In genomic region chr12:14769837-14770494, GRCh38 we compare ENCODE assay signal across 1 cellular context.
TF ChIP-seq lines count a peak whose summit lies in the region.

No MANE protein-coding gene starts in this region.

TF ChIP-seq in HepG2, 621 proteins besides CTCF, POLR2A, EP300 and RAD21 (continued from another document):
- TF ChIP-seq, protein P1, sequence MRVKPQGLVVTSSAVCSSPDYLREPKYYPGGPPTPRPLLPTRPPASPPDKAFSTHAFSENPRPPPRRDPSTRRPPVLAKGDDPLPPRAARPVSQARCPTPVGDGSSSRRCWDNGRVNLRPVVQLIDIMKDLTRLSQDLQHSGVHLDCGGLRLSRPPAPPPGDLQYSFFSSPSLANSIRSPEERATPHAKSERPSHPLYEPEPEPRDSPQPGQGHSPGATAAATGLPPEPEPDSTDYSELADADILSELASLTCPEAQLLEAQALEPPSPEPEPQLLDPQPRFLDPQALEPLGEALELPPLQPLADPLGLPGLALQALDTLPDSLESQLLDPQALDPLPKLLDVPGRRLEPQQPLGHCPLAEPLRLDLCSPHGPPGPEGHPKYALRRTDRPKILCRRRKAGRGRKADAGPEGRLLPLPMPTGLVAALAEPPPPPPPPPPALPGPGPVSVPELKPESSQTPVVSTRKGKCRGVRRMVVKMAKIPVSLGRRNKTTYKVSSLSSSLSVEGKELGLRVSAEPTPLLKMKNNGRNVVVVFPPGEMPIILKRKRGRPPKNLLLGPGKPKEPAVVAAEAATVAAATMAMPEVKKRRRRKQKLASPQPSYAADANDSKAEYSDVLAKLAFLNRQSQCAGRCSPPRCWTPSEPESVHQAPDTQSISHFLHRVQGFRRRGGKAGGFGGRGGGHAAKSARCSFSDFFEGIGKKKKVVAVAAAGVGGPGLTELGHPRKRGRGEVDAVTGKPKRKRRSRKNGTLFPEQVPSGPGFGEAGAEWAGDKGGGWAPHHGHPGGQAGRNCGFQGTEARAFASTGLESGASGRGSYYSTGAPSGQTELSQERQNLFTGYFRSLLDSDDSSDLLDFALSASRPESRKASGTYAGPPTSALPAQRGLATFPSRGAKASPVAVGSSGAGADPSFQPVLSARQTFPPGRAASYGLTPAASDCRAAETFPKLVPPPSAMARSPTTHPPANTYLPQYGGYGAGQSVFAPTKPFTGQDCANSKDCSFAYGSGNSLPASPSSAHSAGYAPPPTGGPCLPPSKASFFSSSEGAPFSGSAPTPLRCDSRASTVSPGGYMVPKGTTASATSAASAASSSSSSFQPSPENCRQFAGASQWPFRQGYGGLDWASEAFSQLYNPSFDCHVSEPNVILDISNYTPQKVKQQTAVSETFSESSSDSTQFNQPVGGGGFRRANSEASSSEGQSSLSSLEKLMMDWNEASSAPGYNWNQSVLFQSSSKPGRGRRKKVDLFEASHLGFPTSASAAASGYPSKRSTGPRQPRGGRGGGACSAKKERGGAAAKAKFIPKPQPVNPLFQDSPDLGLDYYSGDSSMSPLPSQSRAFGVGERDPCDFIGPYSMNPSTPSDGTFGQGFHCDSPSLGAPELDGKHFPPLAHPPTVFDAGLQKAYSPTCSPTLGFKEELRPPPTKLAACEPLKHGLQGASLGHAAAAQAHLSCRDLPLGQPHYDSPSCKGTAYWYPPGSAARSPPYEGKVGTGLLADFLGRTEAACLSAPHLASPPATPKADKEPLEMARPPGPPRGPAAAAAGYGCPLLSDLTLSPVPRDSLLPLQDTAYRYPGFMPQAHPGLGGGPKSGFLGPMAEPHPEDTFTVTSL (CRISPR knock-in tag; IDR thresholded peaks at IDR 0.05; ENCODE audit: borderline replicate concordance) = no peak
- no peak; the same call in 1 of the 2 replicates for TF ChIP-seq MXD1 (CRISPR knock-in tag; IDR thresholded peaks at IDR 0.05)
- TF ChIP-seq, protein P2, sequence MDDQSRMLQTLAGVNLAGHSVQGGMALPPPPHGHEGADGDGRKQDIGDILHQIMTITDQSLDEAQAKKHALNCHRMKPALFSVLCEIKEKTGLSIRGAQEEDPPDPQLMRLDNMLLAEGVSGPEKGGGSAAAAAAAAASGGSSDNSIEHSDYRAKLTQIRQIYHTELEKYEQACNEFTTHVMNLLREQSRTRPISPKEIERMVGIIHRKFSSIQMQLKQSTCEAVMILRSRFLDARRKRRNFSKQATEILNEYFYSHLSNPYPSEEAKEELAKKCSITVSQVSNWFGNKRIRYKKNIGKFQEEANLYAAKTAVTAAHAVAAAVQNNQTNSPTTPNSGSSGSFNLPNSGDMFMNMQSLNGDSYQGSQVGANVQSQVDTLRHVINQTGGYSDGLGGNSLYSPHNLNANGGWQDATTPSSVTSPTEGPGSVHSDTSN (CRISPR knock-in tag; IDR thresholded peaks at IDR 0.05; ENCODE audit: borderline replicate concordance) = no peak
- TF ChIP-seq ZNF574 (CRISPR knock-in tag; IDR thresholded peaks at IDR 0.05) = no peak; the same call in 1 of the 2 replicates
- no peak for TF ChIP-seq ZNF446 (CRISPR knock-in tag; IDR thresholded peaks at IDR 0.05)
- TF ChIP-seq, protein P3, sequence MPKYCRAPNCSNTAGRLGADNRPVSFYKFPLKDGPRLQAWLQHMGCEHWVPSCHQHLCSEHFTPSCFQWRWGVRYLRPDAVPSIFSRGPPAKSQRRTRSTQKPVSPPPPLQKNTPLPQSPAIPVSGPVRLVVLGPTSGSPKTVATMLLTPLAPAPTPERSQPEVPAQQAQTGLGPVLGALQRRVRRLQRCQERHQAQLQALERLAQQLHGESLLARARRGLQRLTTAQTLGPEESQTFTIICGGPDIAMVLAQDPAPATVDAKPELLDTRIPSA (CRISPR knock-in tag; IDR thresholded peaks at IDR 0.05; ENCODE audit: borderline replicate concordance) = no peak
- no peak for TF ChIP-seq ZBTB33 (CRISPR knock-in tag; IDR thresholded peaks at IDR 0.05)
- TF ChIP-seq ATF5 (CRISPR knock-in tag; IDR thresholded peaks at IDR 0.05; ENCODE audit: low read depth) = no peak
- no peak for TF ChIP-seq ZNF879 (CRISPR knock-in tag; IDR thresholded peaks at IDR 0.05)
- TF ChIP-seq ZMAT3 (CRISPR knock-in tag; conservative IDR thresholded peaks at IDR 0.05) = peak; percentile 41; the same call in 1 of the 2 replicates
- peak; percentile 80; the same call in 1 of the 2 replicates for TF ChIP-seq ZSCAN5A (CRISPR knock-in tag; IDR thresholded peaks at IDR 0.05; ENCODE audit: borderline replicate concordance)
- TF ChIP-seq RARG (CRISPR knock-in tag; IDR thresholded peaks at IDR 0.05; ENCODE audit: low read depth) = no peak
- 0 out of 2 replicates have a peak, but pooled peaks have one; percentile 25 for TF ChIP-seq ZNF225 (CRISPR knock-in tag; IDR thresholded peaks at IDR 0.05)
- 0 out of 2 replicates have a peak, but pooled peaks have one; percentile 72 for TF ChIP-seq ZBTB4 (CRISPR knock-in tag; IDR thresholded peaks at IDR 0.05; ENCODE audit: borderline replicate concordance)
- TF ChIP-seq HNRNPUL1 (IDR thresholded peaks at IDR 0.05; ENCODE audit: low read depth, low read length) = no peak
- no peak; the same call in none of the 2 replicates for TF ChIP-seq ERF (CRISPR knock-in tag; IDR thresholded peaks at IDR 0.05)
- TF ChIP-seq, protein P4, sequence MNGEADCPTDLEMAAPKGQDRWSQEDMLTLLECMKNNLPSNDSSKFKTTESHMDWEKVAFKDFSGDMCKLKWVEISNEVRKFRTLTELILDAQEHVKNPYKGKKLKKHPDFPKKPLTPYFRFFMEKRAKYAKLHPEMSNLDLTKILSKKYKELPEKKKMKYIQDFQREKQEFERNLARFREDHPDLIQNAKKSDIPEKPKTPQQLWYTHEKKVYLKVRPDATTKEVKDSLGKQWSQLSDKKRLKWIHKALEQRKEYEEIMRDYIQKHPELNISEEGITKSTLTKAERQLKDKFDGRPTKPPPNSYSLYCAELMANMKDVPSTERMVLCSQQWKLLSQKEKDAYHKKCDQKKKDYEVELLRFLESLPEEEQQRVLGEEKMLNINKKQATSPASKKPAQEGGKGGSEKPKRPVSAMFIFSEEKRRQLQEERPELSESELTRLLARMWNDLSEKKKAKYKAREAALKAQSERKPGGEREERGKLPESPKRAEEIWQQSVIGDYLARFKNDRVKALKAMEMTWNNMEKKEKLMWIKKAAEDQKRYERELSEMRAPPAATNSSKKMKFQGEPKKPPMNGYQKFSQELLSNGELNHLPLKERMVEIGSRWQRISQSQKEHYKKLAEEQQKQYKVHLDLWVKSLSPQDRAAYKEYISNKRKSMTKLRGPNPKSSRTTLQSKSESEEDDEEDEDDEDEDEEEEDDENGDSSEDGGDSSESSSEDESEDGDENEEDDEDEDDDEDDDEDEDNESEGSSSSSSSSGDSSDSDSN (CRISPR knock-in tag; IDR thresholded peaks at IDR 0.05) = peak; percentile 86
- no peak for TF ChIP-seq NKX3-1 (CRISPR knock-in tag; IDR thresholded peaks at IDR 0.05)
- no peak for TF ChIP-seq ZFAT (CRISPR knock-in tag; conservative IDR thresholded peaks at IDR 0.05)
- TF ChIP-seq DNMT1 (CRISPR knock-in tag; IDR thresholded peaks at IDR 0.05) = no peak
TF ChIP-seq in HepG2: peak in this region for 193.
